18 cellular contexts compared by ENCODE assay signal in the genomic region with DNA sequence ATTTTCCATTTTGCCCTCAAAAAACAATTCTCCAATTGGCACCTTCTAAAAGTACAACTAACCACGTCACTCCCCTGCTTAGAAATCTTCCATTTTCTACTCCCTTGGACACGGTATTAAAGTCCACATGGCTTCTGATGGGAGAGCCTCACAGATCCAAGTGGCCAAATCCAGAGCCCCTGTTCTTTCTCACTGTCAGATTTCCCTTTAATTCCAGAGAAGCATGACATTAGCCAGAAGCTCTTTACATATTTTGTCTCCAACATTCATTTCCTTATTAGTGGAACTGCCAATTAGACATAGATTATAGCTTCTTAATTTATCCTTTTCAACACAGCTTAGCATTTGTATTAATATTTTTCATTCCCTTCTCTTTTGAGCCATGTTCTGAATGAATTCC.
"Had no signal": no experiment of that assay in that cellular context is flagged by ENCODE, and none has a peak within 500 bp of the region (broad histone marks: within the 10 kb centered on the region; RNA-seq: fewer than 3 reads in every experiment).

No MANE protein-coding gene starts in this region.

- H3K27ac ChIP-seq: epithelial cell of prostate, esophagus squamous epithelium, gastroesophageal sphincter, sigmoid colon, skin epidermis, upper lobe of left lung, uterus had no signal

- H3K4me3 ChIP-seq: esophagus squamous epithelium, gastroesophageal sphincter, sigmoid colon, skin epidermis, upper lobe of left lung, uterus had no signal

- H3K4me1 ChIP-seq: esophagus squamous epithelium, gastroesophageal sphincter, sigmoid colon, uterus had no signal

- H3K36me3 ChIP-seq: esophagus squamous epithelium, gastroesophageal sphincter, sigmoid colon, upper lobe of left lung, uterus had no signal

- H3K9me3 ChIP-seq: esophagus squamous epithelium, gastroesophageal sphincter, sigmoid colon, upper lobe of left lung, uterus had no signal

- H3K4me3 Mint-ChIP-seq: dendritic cell treated with granulocyte-macrophage colony-stimulating factor and Interleukin-4, amounts not matched to agents 40 ng/mL and 50 ng/mL, for 4 days; effector memory CD8-positive, alpha-beta T cell; naive B cell; nephron progenitor cell had no signal

- H3K9me3 Mint-ChIP-seq: dendritic cell treated with granulocyte-macrophage colony-stimulating factor and Interleukin-4, amounts not matched to agents 40 ng/mL and 50 ng/mL, for 4 days; effector memory CD8-positive, alpha-beta T cell had no signal

- H3K27me3 Mint-ChIP-seq: dendritic cell treated with granulocyte-macrophage colony-stimulating factor and Interleukin-4, amounts not matched to agents 40 ng/mL and 50 ng/mL, for 4 days; effector memory CD8-positive, alpha-beta T cell; naive B cell had no signal

- ATAC-seq: effector memory CD8-positive, alpha-beta T cell; gastroesophageal sphincter; left colon had no signal

- H3K27ac Mint-ChIP-seq: dendritic cell treated with granulocyte-macrophage colony-stimulating factor and Interleukin-4, amounts not matched to agents 40 ng/mL and 50 ng/mL, for 4 days; nephron progenitor cell had no signal

- H3K27me3 ChIP-seq: esophagus squamous epithelium, gastroesophageal sphincter, sigmoid colon, upper lobe of left lung, uterus had no signal

- DNase-seq: effector memory CD8-positive, alpha-beta T cell; esophagus squamous epithelium; foreskin fibroblast; glutamatergic neuron; left colon; mesendoderm; naive B cell; nephron progenitor cell; sigmoid colon; stimulated activated CD4-positive, alpha-beta T cell treated with anti-CD3 and anti-CD28 coated beads, Interleukin-2, amount 100 ng/mL, for 24 hours; stimulated activated CD4-positive, alpha-beta T cell treated with anti-CD3 and anti-CD28 coated beads, Interleukin-4, amount 100 ng/mL, for 4 hours; stimulated activated naive CD4-positive, alpha-beta T cell treated with Interleukin-2 at 50 U/mL for 16 hours; upper lobe of left lung; uterus had no signal
